1 cellular context compared by ENCODE assay signal in genomic region chr11:73288873-73289707, GRCh38.
TF ChIP-seq lines count a peak whose summit lies in the region.

No MANE protein-coding gene starts in this region.

TF ChIP-seq in GM12878, 131 proteins besides CTCF, POLR2A, EP300 and RAD21 (continued from another document):
- TF ChIP-seq ZNF687 (IDR thresholded peaks at IDR 0.05) (no peak), FOXM1 (IDR thresholded peaks at IDR 0.05; ENCODE audit: low read depth, low read length) (no peak), CBFB (IDR thresholded peaks at IDR 0.05; ENCODE audit: low read depth) (0 out of 2 replicates have a peak, but pooled peaks have one; percentile 7), PML (IDR thresholded peaks at IDR 0.05; ENCODE audit: low read length) (no peak), SREBF1 (IDR thresholded peaks at IDR 0.05; ENCODE audit: low read length) (no peak), HCFC1 (IDR thresholded peaks at IDR 0.05; ENCODE audit: low read length) (0 out of 2 replicates have a peak, but pooled peaks have one; percentile 21), BRCA1 (IDR thresholded peaks at IDR 0.05; ENCODE audit: low read depth, low read length) (no peak), HDGF (IDR thresholded peaks at IDR 0.05) (peak; percentile 93), RCOR1 (conservative IDR thresholded peaks at IDR 0.05; ENCODE audit: low read depth, low read length) (no peak), SP1 (IDR thresholded peaks at IDR 0.05; ENCODE audit: low read depth, low read length) (peak; percentile 20), NBN (IDR thresholded peaks at IDR 0.05) (peak; percentile 86; the same call in 1 of the 2 replicates), RELB (IDR thresholded peaks at IDR 0.05; ENCODE audit: low read depth) (peak; percentile 39; the same call in 1 of the 2 replicates), BCLAF1 (IDR thresholded peaks at IDR 0.05) (no peak), FOS (IDR thresholded peaks at IDR 0.05; ENCODE audit: borderline replicate concordance, extremely low read depth, insufficient read length) (no peak), TCF7 (IDR thresholded peaks at IDR 0.05; ENCODE audit: borderline replicate concordance) (no peak), IRF4 (IDR thresholded peaks at IDR 0.05; ENCODE audit: low read depth, low read length) (peak; percentile 70), POU2F2 (IDR thresholded peaks at IDR 0.05; ENCODE audit: borderline replicate concordance, low read depth, low read length) (peak; percentile 24; the same call in 1 of the 3 replicates), RELA (IDR thresholded peaks at IDR 0.05; ENCODE audit: borderline replicate concordance, partially characterized antibody) (peak; percentile 88), EGR1 (IDR thresholded peaks at IDR 0.05; ENCODE audit: borderline replicate concordance in 1 of 2, low read depth in 2 of 2, low read length in 2 of 2) (no peak), HDAC2 (IDR thresholded peaks at IDR 0.05) (no peak), YBX1 (IDR thresholded peaks at IDR 0.05) (0 out of 2 replicates have a peak, but pooled peaks have one; percentile 9), ESRRA (IDR thresholded peaks at IDR 0.05; ENCODE audit: low read length) (no peak), NR2F1 (conservative IDR thresholded peaks at IDR 0.05) (peak; percentile 88), SIX5 (IDR thresholded peaks at IDR 0.05; ENCODE audit: low read depth, low read length, severe bottlenecking) (no peak), USF2 (IDR thresholded peaks at IDR 0.05; ENCODE audit: borderline replicate concordance, low read depth, low read length) (no peak), EED (IDR thresholded peaks at IDR 0.05; ENCODE audit: low read depth) (peak; percentile 30; the same call in 1 of the 2 replicates), PAX5 (IDR thresholded peaks at IDR 0.05; ENCODE audit: borderline replicate concordance, low read depth, low read length) (peak; percentile 60; the same call in 1 of the 2 replicates), PKNOX1 (IDR thresholded peaks at IDR 0.05) (peak; percentile 56), HDAC6 (IDR thresholded peaks at IDR 0.05; ENCODE audit: unreplicated experiment) (no peak), ELK1 (IDR thresholded peaks at IDR 0.05; ENCODE audit: low read depth, low read length) (no peak), MYB (IDR thresholded peaks at IDR 0.05; ENCODE audit: borderline replicate concordance, low read depth, low read length) (peak; percentile 43; the same call in 1 of the 2 replicates), FOXK2 (IDR thresholded peaks at IDR 0.05) (no peak), ATF7 (IDR thresholded peaks at IDR 0.05; ENCODE audit: low read depth) (peak; percentile 53; the same call in 1 of the 2 replicates), MTA2 (IDR thresholded peaks at IDR 0.05; ENCODE audit: low read depth) (peak; percentile 77), GATAD2B (conservative IDR thresholded peaks at IDR 0.05; ENCODE audit: low read depth) (peak; percentile 91; the same call in 1 of the 2 replicates), MXI1 (IDR thresholded peaks at IDR 0.05; ENCODE audit: low read depth, low read length) (no peak), RB1 (IDR thresholded peaks at IDR 0.05; ENCODE audit: borderline replicate concordance) (peak; percentile 88; the same call in 1 of the 2 replicates)
TF ChIP-seq in GM12878: peak in this region for 38.
